In genomic region chr3:167350245-167350862, GRCh38 we compare ENCODE assay signal across 8 cellular contexts. TPM values are rescaled to one million over a fixed set of nuclear protein-coding genes. Genes with fewer than 3 reads are reported as not detected.
DNase-seq lines count a peak whose midpoint lies in the region; ATAC-seq and TF ChIP-seq lines count a peak whose summit lies in the region.

No MANE protein-coding gene starts in this region.

- H3K4me3 ChIP-seq in LNCaP clone FGC (ENCODE audit: low read depth, low read length), result no peak overlapping the region
- H3K4me3 ChIP-seq in CD8-positive, alpha-beta memory T cell (ENCODE audit: low read length), result no peak overlapping the region

- H3K4me1 ChIP-seq in CD8-positive, alpha-beta memory T cell (ENCODE audit: insufficient read depth, low read length), result no peaks in the 10 kb centered on the region

- H3K9me3 Mint-ChIP-seq in CD8-positive, alpha-beta memory T cell, result no peaks in the 10 kb centered on the region

- H3K27ac Mint-ChIP-seq in CD8-positive, alpha-beta memory T cell, result no peak overlapping the region

- peaks cover 0 to 4% of the 10 kb centered on the region in 2 donors for H3K27me3 Mint-ChIP-seq in CD8-positive, alpha-beta memory T cell

- DNase-seq in LNCaP clone FGC (ENCODE audit: low read depth) (peak; percentile 44), lung microvascular endothelial cell (ENCODE audit: low read depth in 2 of 2) (peak; percentile 5 to 25), NCI-H526 treated with DMSO at 0.1 percent for 48 hours (lab: John Stamatoyannopoulos, UW) (no peak), mesenteric fat pad (ENCODE audit: low spot score) (no peak)
- no peak for DNase-seq in CD8-positive, alpha-beta memory T cell

- H3K27ac ChIP-seq in VCaP, result no peak overlapping the region
- H3K27ac ChIP-seq in CD8-positive, alpha-beta memory T cell (ENCODE audit: low read depth, low read length), result no peak overlapping the region

- CTCF ChIA-PET in CD8-positive, alpha-beta memory T cell (lab: Charles Lee), result no interaction called here

- ATAC-seq in GM18858 (IDR thresholded peaks at IDR 0.05; ENCODE audit: unreplicated experiment), result no peak

- TF ChIP-seq CTCF in GM12873 (IDR thresholded peaks at IDR 0.05; ENCODE audit: insufficient read depth, low read depth, low read length, missing control alignments) (peak; percentile 36), LNCaP clone FGC (IDR thresholded peaks at IDR 0.05; ENCODE audit: control insufficient read depth, extremely low read depth, insufficient read depth) (peak; percentile 67), VCaP (conservative IDR thresholded peaks at IDR 0.05) (peak; percentile 85)

- H3K9me3 ChIP-seq in CD8-positive, alpha-beta memory T cell (ENCODE audit: low read length), result no peaks in the 10 kb centered on the region

- H3K4me3 Mint-ChIP-seq in CD8-positive, alpha-beta memory T cell, result no peak overlapping the region

- no peaks in the 10 kb centered on the region for H3K36me3 Mint-ChIP-seq in CD8-positive, alpha-beta memory T cell

- POLR2A ChIA-PET in CD8-positive, alpha-beta memory T cell (lab: Charles Lee), result no interaction called here

- no peaks in the 10 kb centered on the region for H3K36me3 ChIP-seq in CD8-positive, alpha-beta memory T cell (ENCODE audit: insufficient read depth, low read length)

- H3K27me3 ChIP-seq in CD8-positive, alpha-beta memory T cell (ENCODE audit: insufficient read depth, low read length, poor library complexity, severe bottlenecking), result no peaks in the 10 kb centered on the region

- H3K4me1 Mint-ChIP-seq in CD8-positive, alpha-beta memory T cell, result no peaks in the 10 kb centered on the region

RNA-seq across cellular contexts. Expression of gene ZBBX, which starts 29.7 kb away (rescaled TPM):
- total RNA-seq in lung microvascular endothelial cell (not detected in 2 replicates), mesenteric fat pad (not detected)
- total RNA-seq in CD8-positive, alpha-beta memory T cell, result not detected
- polyA plus RNA-seq in CD8-positive, alpha-beta memory T cell, result not detected

Comparison
In these comparisons a context has a peak if more than half of its experiments do, and no peak if none do; other contexts are left out.
1. DNase-seq: peak in LNCaP clone FGC (single experiment) and lung microvascular endothelial cell (2 of 2); none in NCI-H526 treated with DMSO at 0.1 percent for 48 hours (single experiment), CD8-positive, alpha-beta memory T cell (0 of 5) and mesenteric fat pad (single experiment).
2. Peak in every context shown above with its lines, with median percentiles within 50 percentile points of each other: CTCF ChIP-seq.